Comparison of ENCODE assay signal across 9 cellular contexts in genomic region chr9:83281306-83282255, GRCh38.
DNase-seq lines count a peak whose midpoint lies in the region; ATAC-seq and TF ChIP-seq lines count a peak whose summit lies in the region.
"Had no signal": no experiment of that assay in that cellular context is flagged by ENCODE, and none has a peak within 500 bp of the region (broad histone marks: within the 10 kb centered on the region; RNA-seq: fewer than 3 reads in every experiment).

No MANE protein-coding gene starts in this region.

- peak overlapping the region in 7 of 11 experiments; percentile 5 to 52 (median 15); a peak in 7 of 22 replicates for H3K4me2 ChIP-seq in BLaER1 treated with 17β-estradiol and CSF1 and Interleukin-3, amounts not matched to agents 10 nM and 100 nM

- no peak overlapping the region for H3K9ac ChIP-seq in BLaER1 treated with 17β-estradiol and CSF1 and Interleukin-3, amounts not matched to agents 10 nM and 100 nM

- no peaks in the 10 kb centered on the region for H3K36me3 ChIP-seq in BLaER1 treated with 17β-estradiol and CSF1 and Interleukin-3, amounts not matched to agents 10 nM and 100 nM
- H3K36me3 ChIP-seq in body of pancreas (replicated peaks in 1 of 2; ENCODE audit: insufficient read depth in 1 of 2, low read depth in 2 of 2) (no peaks in the 10 kb centered on the region), lower lobe of right lung (no peaks in the 10 kb centered on the region), tibial nerve (peaks cover 0 to 11% (median 0%) of the 10 kb centered on the region in 3 donors)

- no peaks in the 10 kb centered on the region for H3K9me3 ChIP-seq in BLaER1 treated with 17β-estradiol and CSF1 and Interleukin-3, amounts not matched to agents 10 nM and 100 nM (replicated peaks in 1 of 11)
- H3K9me3 ChIP-seq in body of pancreas = no peaks in the 10 kb centered on the region
- no peaks in the 10 kb centered on the region for H3K9me3 ChIP-seq in lower lobe of right lung
- H3K9me3 ChIP-seq in tibial nerve = no peaks in the 10 kb centered on the region

- WGBS in body of pancreas, 2 donors = 32 to 45% methylated on average over 7 of the region's 7 CpGs
- WGBS in tibial nerve, 2 donors = 37 to 42% methylated on average over 7 of the region's 7 CpGs

- H4K20me1 ChIP-seq in BLaER1 treated with 17β-estradiol and CSF1 and Interleukin-3, amounts not matched to agents 10 nM and 100 nM = no peaks in the 10 kb centered on the region

- peak; percentile 81 for ATAC-seq in body of pancreas
- peak; percentile 85 to 88 for ATAC-seq in lower lobe of right lung
- no peak for ATAC-seq in GM18519 (IDR thresholded peaks at IDR 0.05; ENCODE audit: low FRiP score, unreplicated experiment)
- no peak for ATAC-seq in HG03097 (IDR thresholded peaks at IDR 0.05; ENCODE audit: low FRiP score, unreplicated experiment)
- no peak for ATAC-seq in HG02840 (IDR thresholded peaks at IDR 0.05; ENCODE audit: low FRiP score, unreplicated experiment)

- DNase-seq in LNCaP clone FGC (ENCODE audit: low read depth) (peak; percentile 37), body of pancreas (peak; percentile 55 to 80 (median 68)), lower lobe of right lung (no peak), tibial nerve (ENCODE audit: low spot score in 2 of 2) (no peak)

- no peaks in the 10 kb centered on the region for H3K27me3 ChIP-seq in BLaER1 treated with 17β-estradiol and CSF1 and Interleukin-3, amounts not matched to agents 10 nM and 100 nM
- H3K27me3 ChIP-seq in body of pancreas (no peaks in the 10 kb centered on the region), lower lobe of right lung (ENCODE audit: low read depth) (no peaks in the 10 kb centered on the region), tibial nerve (no peaks in the 10 kb centered on the region)

- peaks cover under 1 to 13% (median 10%) of the 10 kb centered on the region in 10 experiments; a peak in 11 of 20 replicates for H3K4me1 ChIP-seq in BLaER1 treated with 17β-estradiol and CSF1 and Interleukin-3, amounts not matched to agents 10 nM and 100 nM
- H3K4me1 ChIP-seq in body of pancreas (peaks cover 17% of the 10 kb centered on the region), lower lobe of right lung (peaks cover 17% of the 10 kb centered on the region), tibial nerve (peaks cover 0 to 13% (median 10%) of the 10 kb centered on the region in 4 donors)

- intact Hi-C loops in body of pancreas (cut with DNase I) (no loop called here), lower lobe of right lung (cut with DNase I) (no loop called here)

- no peak for TF ChIP-seq POLR2A in body of pancreas (IDR thresholded peaks at IDR 0.05)
- no peak for TF ChIP-seq POLR2A in tibial nerve (IDR thresholded peaks at IDR 0.05)

- no peak for TF ChIP-seq EP300 in tibial nerve (IDR thresholded peaks at IDR 0.05)

- H3K27ac ChIP-seq in BLaER1 treated with 17β-estradiol and CSF1 and Interleukin-3, amounts not matched to agents 10 nM and 100 nM = no peak overlapping the region
- H3K27ac ChIP-seq in body of pancreas (peak overlapping the region; percentile 41 to 72 (median 60)), lower lobe of right lung (no peak overlapping the region), tibial nerve (peak overlapping the region in 1 of 4 donors; percentile 60)
- H3K27ac ChIP-seq: VCaP had no signal

- TF ChIP-seq CTCF in LNCaP clone FGC (IDR thresholded peaks at IDR 0.05; ENCODE audit: control insufficient read depth, extremely low read depth, insufficient read depth) = no peak
- TF ChIP-seq CTCF in body of pancreas (IDR thresholded peaks at IDR 0.05) = no peak
- no peak for TF ChIP-seq CTCF in lower lobe of right lung (IDR thresholded peaks at IDR 0.05)
- TF ChIP-seq CTCF in tibial nerve (IDR thresholded peaks at IDR 0.05) = no peak

- no peak overlapping the region for H3K4me3 ChIP-seq in BLaER1 treated with 17β-estradiol and CSF1 and Interleukin-3, amounts not matched to agents 10 nM and 100 nM
- H3K4me3 ChIP-seq in LNCaP clone FGC (ENCODE audit: low read depth, low read length) (no peak overlapping the region), body of pancreas (no peak overlapping the region), lower lobe of right lung (no peak overlapping the region), tibial nerve (no peak overlapping the region)

Comparison
In these comparisons a context has a peak if more than half of its experiments do, and no peak if none do; other contexts are left out.
1. H3K27ac ChIP-seq: peak in body of pancreas (4 of 4); none in BLaER1 treated with 17β-estradiol and CSF1 and Interleukin-3, amounts not matched to agents 10 nM and 100 nM (0 of 11) and lower lobe of right lung (single experiment).
2. DNase-seq: peak in LNCaP clone FGC (single experiment) and body of pancreas (4 of 4); none in lower lobe of right lung (single experiment) and tibial nerve (0 of 2).
3. ATAC-seq: peak in body of pancreas (single experiment) and lower lobe of right lung (2 of 2); none in GM18519 (single experiment), HG03097 (single experiment) and HG02840 (single experiment).